Comparison of ENCODE assay signal across 8 cellular contexts in genomic region chr13:31161583-31162150, GRCh38. TPM values are rescaled to one million over a fixed set of nuclear protein-coding genes. Genes with fewer than 3 reads are reported as not detected.
DNase-seq lines count a peak whose midpoint lies in the region; ATAC-seq and TF ChIP-seq lines count a peak whose summit lies in the region.

Gene HSPH1, minus strand, starts transcription at chr13:31161904. Its CDS starts 322 bp downstream, at chr13:31161582.

- DNase-seq in GM12864 (ENCODE audit: low read depth) (peak; percentile 95), NCI-H1092 (lab: John Stamatoyannopoulos, UW) (peak; percentile 91), cardiac muscle cell (ENCODE audit: low read depth in 1 of 2, low spot score in 1 of 2) (peak; percentile 98 to 99), tibial nerve (ENCODE audit: low spot score in 2 of 2) (peak; percentile 98 to 99)
- peak; percentile 98 for DNase-seq in activated naive CD8-positive, alpha-beta T cell treated with anti-CD3 and anti-CD28 coated beads, Interleukin-2, amount 50 U/mL, for 24 hours

- H3K9me3 ChIP-seq in cardiac muscle cell (ENCODE audit: low read depth) (no peaks in the 10 kb centered on the region), parathyroid adenoma (ENCODE audit: control insufficient read depth, low read length) (no peaks in the 10 kb centered on the region), tibial nerve (no peaks in the 10 kb centered on the region)

- H3K9ac ChIP-seq in parathyroid adenoma: peak within 1 kb of the TSS; percentile 67

- peak; percentile 35 for TF ChIP-seq CTCF in GM12864 (IDR thresholded peaks at IDR 0.05; ENCODE audit: low read depth, low read length, missing control alignments)
- TF ChIP-seq CTCF in cardiac muscle cell (IDR thresholded peaks at IDR 0.05; ENCODE audit: low read depth, low read length): peak; percentile 28
- peak; percentile 8 for TF ChIP-seq CTCF in parathyroid adenoma (IDR thresholded peaks at IDR 0.05)
- peak in 2 of 5 experiments; percentile 10 to 44 for TF ChIP-seq CTCF in tibial nerve (IDR thresholded peaks at IDR 0.05)

- H3K4me3 ChIP-seq in GM12864 (ENCODE audit: low read depth, low read length) (peak within 1 kb of the TSS; percentile 58), cardiac muscle cell (peak within 1 kb of the TSS; percentile 72), parathyroid adenoma (ENCODE audit: low read depth, low read length) (peak within 1 kb of the TSS; percentile 96), tibial nerve (peak within 1 kb of the TSS; percentile 89 to 98 (median 92))

- WGBS in tibial nerve, 2 donors: 1% methylated on average over 33 to 52 of the region's 52 CpGs

- H3K9me3 Mint-ChIP-seq in activated naive CD8-positive, alpha-beta T cell treated with anti-CD3 and anti-CD28 coated beads, Interleukin-2, amount 50 U/mL, for 24 hours: no peaks in the 10 kb centered on the region

- no peaks in the 10 kb centered on the region for H3K27me3 Mint-ChIP-seq in activated naive CD8-positive, alpha-beta T cell treated with anti-CD3 and anti-CD28 coated beads, Interleukin-2, amount 50 U/mL, for 24 hours

- peaks cover 50% of the 10 kb centered on the region for H3K4me1 Mint-ChIP-seq in activated naive CD8-positive, alpha-beta T cell treated with anti-CD3 and anti-CD28 coated beads, Interleukin-2, amount 50 U/mL, for 24 hours

- peak within 1 kb of the TSS; percentile 80 for H3K27ac ChIP-seq in cardiac muscle cell
- peak within 1 kb of the TSS; percentile 89 for H3K27ac ChIP-seq in parathyroid adenoma
- peak within 1 kb of the TSS; percentile 88 to 100 (median 99) for H3K27ac ChIP-seq in tibial nerve

- no peaks in the 10 kb centered on the region for H3K36me3 ChIP-seq in cardiac muscle cell
- H3K36me3 ChIP-seq in parathyroid adenoma (ENCODE audit: control insufficient read depth, insufficient read depth, low read length): no peaks in the 10 kb centered on the region
- peaks cover 0 to 6% (median 0%) of the 10 kb centered on the region in 3 donors for H3K36me3 ChIP-seq in tibial nerve

- H3K4me3 Mint-ChIP-seq in activated naive CD8-positive, alpha-beta T cell treated with anti-CD3 and anti-CD28 coated beads, Interleukin-2, amount 50 U/mL, for 24 hours: peak within 1 kb of the TSS; percentile 97

- peak; percentile 82 to 91 for TF ChIP-seq POLR2A in tibial nerve (IDR thresholded peaks at IDR 0.05)

- H3K36me3 Mint-ChIP-seq in activated naive CD8-positive, alpha-beta T cell treated with anti-CD3 and anti-CD28 coated beads, Interleukin-2, amount 50 U/mL, for 24 hours (ENCODE audit: low read depth): peaks cover 44% of the 10 kb centered on the region

- peak; percentile 82 for ATAC-seq in HG02588 (IDR thresholded peaks at IDR 0.05; ENCODE audit: unreplicated experiment)
- ATAC-seq in SK-N-SH treated with all-trans-retinoic acid at 6 μM for 48 hours: peak; percentile 88
- peak; percentile 82 for ATAC-seq in activated naive CD8-positive, alpha-beta T cell treated with anti-CD3 and anti-CD28 coated beads, Interleukin-2, amount 50 U/mL, for 24 hours

- H3K27me3 ChIP-seq in cardiac muscle cell: no peaks in the 10 kb centered on the region
- H3K27me3 ChIP-seq in parathyroid adenoma (ENCODE audit: control insufficient read depth, insufficient read depth, low read length): no peaks in the 10 kb centered on the region
- H3K27me3 ChIP-seq in tibial nerve: no peaks in the 10 kb centered on the region

- peak; percentile 94 to 99 for TF ChIP-seq EP300 in tibial nerve (IDR thresholded peaks at IDR 0.05)

- H3K79me2 ChIP-seq in parathyroid adenoma: peaks cover 12% of the 10 kb centered on the region

- peaks cover 13% of the 10 kb centered on the region for H3K4me1 ChIP-seq in cardiac muscle cell (ENCODE audit: low read depth)
- H3K4me1 ChIP-seq in parathyroid adenoma: no peaks in the 10 kb centered on the region
- peaks cover 0 to 27% (median 10%) of the 10 kb centered on the region in 4 donors for H3K4me1 ChIP-seq in tibial nerve

- peak within 1 kb of the TSS; percentile 93 for H3K27ac Mint-ChIP-seq in activated naive CD8-positive, alpha-beta T cell treated with anti-CD3 and anti-CD28 coated beads, Interleukin-2, amount 50 U/mL, for 24 hours

- H3K4me2 ChIP-seq in parathyroid adenoma (ENCODE audit: low read length): peak within 1 kb of the TSS; percentile 94

- H2AFZ ChIP-seq in parathyroid adenoma: peak within 1 kb of the TSS; percentile 90

TF ChIP-seq in SK-N-SH treated with all-trans-retinoic acid at 6 μM for 48 hours, 23 proteins besides CTCF, POLR2A, EP300 and RAD21 (continues in another document):
- TF ChIP-seq ZFP30 (CRISPR knock-in tag; IDR thresholded peaks at IDR 0.05) (no peak), PATZ1 (CRISPR knock-in tag; IDR thresholded peaks at IDR 0.05; ENCODE audit: borderline replicate concordance) (no peak), CSDC2 (CRISPR knock-in tag; IDR thresholded peaks at IDR 0.05) (no peak), ESRRG (CRISPR knock-in tag; IDR thresholded peaks at IDR 0.05) (no peak), TOX (CRISPR knock-in tag; IDR thresholded peaks at IDR 0.05; ENCODE audit: borderline replicate concordance) (no peak), ISL1 (CRISPR knock-in tag; IDR thresholded peaks at IDR 0.05) (no peak), ARNTL (CRISPR knock-in tag; IDR thresholded peaks at IDR 0.05; ENCODE audit: borderline replicate concordance, low read depth) (no peak), OSR1 (CRISPR knock-in tag; IDR thresholded peaks at IDR 0.05) (no peak), GLIS3 (CRISPR knock-in tag; IDR thresholded peaks at IDR 0.05) (no peak), RARB (CRISPR knock-in tag; IDR thresholded peaks at IDR 0.05) (no peak), CREB5 (CRISPR knock-in tag; IDR thresholded peaks at IDR 0.05; ENCODE audit: low read depth) (no peak), ZNF565 (CRISPR knock-in tag; conservative IDR thresholded peaks at IDR 0.05; ENCODE audit: low read depth) (no peak), TSHZ2 (CRISPR knock-in tag; IDR thresholded peaks at IDR 0.05) (no peak), ZC3H10 (CRISPR knock-in tag; IDR thresholded peaks at IDR 0.05) (no peak), BACH2 (CRISPR knock-in tag; IDR thresholded peaks at IDR 0.05; ENCODE audit: borderline replicate concordance) (no peak)

RNA-seq across cellular contexts. Expression of gene HSPH1, which starts in this region (rescaled TPM):
- 25.8 and 31.3 TPM in 2 replicates for total RNA-seq in cardiac muscle cell
- polyA plus RNA-seq in cardiac muscle cell: 42.2 and 50.8 TPM in 2 replicates
- 10 to 100 TPM; 26.2 to 41.7 (median 30.0) TPM for total RNA-seq in tibial nerve

Comparison
In these comparisons a context has a peak if more than half of its experiments do, and no peak if none do; other contexts are left out.
1. Peak in every context shown above with its lines: DNase-seq, ATAC-seq, H3K4me3 ChIP-seq and H3K27ac ChIP-seq.